Comparison of ENCODE assay signal across 8 cellular contexts in the genomic region with DNA sequence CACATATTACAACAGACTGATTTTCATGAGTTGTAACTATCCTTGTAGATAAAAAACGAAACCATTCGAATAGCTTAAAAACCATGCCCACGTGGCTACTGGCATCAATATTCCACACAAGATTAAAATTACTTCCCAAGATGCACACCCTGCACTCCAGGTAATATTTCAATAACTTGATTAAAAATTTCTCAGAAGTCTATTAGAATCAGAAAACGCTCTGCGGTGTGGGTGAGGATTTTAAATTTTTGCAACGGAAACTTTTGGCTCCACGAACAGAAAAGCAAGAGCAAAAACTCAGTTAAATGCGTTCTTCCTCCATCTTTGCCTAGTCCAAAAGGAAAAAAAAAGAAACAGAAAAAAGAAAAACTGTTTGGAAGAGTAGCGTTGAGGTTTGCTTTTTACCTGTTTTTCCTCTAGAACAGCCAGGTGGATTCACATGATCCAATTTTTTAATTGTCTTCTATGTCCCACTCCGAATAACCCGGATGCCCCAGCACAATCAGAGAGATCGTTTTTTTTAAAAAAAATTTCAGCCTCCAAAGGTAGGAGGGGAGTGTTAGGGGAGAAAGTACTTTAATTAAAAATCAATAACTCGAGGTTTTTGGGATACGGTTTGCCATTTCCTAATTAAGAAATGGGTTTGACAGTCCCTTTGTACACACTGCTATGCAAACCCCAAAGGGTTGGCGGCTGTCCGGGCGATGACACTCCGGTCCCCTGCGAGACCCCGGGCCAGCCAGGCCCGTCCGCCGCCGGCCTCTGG. TPM values are rescaled to one million over a fixed set of nuclear protein-coding genes. Genes with fewer than 3 reads are reported as not detected.
DNase-seq lines count a peak whose midpoint lies in the region; ATAC-seq, FAIRE-seq and TF ChIP-seq lines count a peak whose summit lies in the region.

No MANE protein-coding gene starts in this region.

- no peaks in the 10 kb centered on the region for H4K20me1 ChIP-seq in OCI-LY7 (ENCODE audit: insufficient read depth, low read length)

- FAIRE-seq in RCC 7860 (lab: Jason Lieb, UNC), result no peak
- no peak for FAIRE-seq in GM12891 (lab: Jason Lieb, UNC)

- CTCF ChIA-PET in OCI-LY7 (lab: Charles Lee; ENCODE audit: unreplicated experiment), result interaction anchor here (0.6 kb wide), 1 partner anchor 30 kb away, joined by 3 read pairs; no protein-coding TSS in a partner anchor

- H3K27ac Mint-ChIP-seq in effector memory CD8-positive, alpha-beta T cell, result peak overlapping the region; percentile 96 to 99
- H3K27ac Mint-ChIP-seq in natural killer cell, result peak overlapping the region; percentile 97 to 98

- intact Hi-C loops in OCI-LY7 (cut with micrococcal nuclease; ENCODE audit: unreplicated experiment), result loop anchor here (1.0 to 10.0 kb wide), 4 partner anchors 140 to 960 kb away; a partner anchor contains a TSS
- intact Hi-C loops in natural killer cell (cut with micrococcal nuclease), result loop anchor here (1.0 to 5.0 kb wide), 2 partner anchors 35 to 178 kb away; a partner anchor contains a TSS

- peak overlapping the region; percentile 80 for H3K27ac ChIP-seq in OCI-LY7 (ENCODE audit: low read depth, low read length, poor library complexity, severe bottlenecking)

- H2AFZ ChIP-seq in OCI-LY7 (ENCODE audit: low read length), result peak overlapping the region; percentile 86

- no peaks in the 10 kb centered on the region for H3K9me2 ChIP-seq in OCI-LY7 (ENCODE audit: insufficient read depth, low read length)

- H3K4me3 ChIP-seq in GM12864 (ENCODE audit: low read depth, low read length) (peak overlapping the region; percentile 98), OCI-LY7 (ENCODE audit: low read depth, low read length, poor library complexity, severe bottlenecking) (peak overlapping the region; percentile 98)

- peak overlapping the region; percentile 84 to 94 for H3K4me3 Mint-ChIP-seq in effector memory CD8-positive, alpha-beta T cell
- H3K4me3 Mint-ChIP-seq in natural killer cell, result peak overlapping the region; percentile 93

- ATAC-seq in effector memory CD8-positive, alpha-beta T cell (replicated peaks), result no peak
- ATAC-seq in natural killer cell, result no peak

- H3K9me3 Mint-ChIP-seq in effector memory CD8-positive, alpha-beta T cell, result no peaks in the 10 kb centered on the region
- no peaks in the 10 kb centered on the region for H3K9me3 Mint-ChIP-seq in natural killer cell

- H3K9me3 ChIP-seq in OCI-LY7 (ENCODE audit: low read length), result no peaks in the 10 kb centered on the region

- H3K79me2 ChIP-seq in OCI-LY7 (ENCODE audit: insufficient read depth, low read depth, low read length), result peaks cover 53% of the 10 kb centered on the region

- POLR2A ChIA-PET in OCI-LY7 (lab: Charles Lee), result interaction anchor here (0.6 to 1.1 kb wide), 6 partner anchors 13 to 227 kb away, joined by 3 to 5 read pairs (median 4); no protein-coding TSS in a partner anchor

- no peaks in the 10 kb centered on the region for H3K36me3 ChIP-seq in OCI-LY7 (ENCODE audit: insufficient read depth, low read length)

- H3K4me1 ChIP-seq in OCI-LY7 (ENCODE audit: insufficient read depth, low read length, poor library complexity, severe bottlenecking), result peaks cover 38% of the 10 kb centered on the region

- TF ChIP-seq POLR2A in GM12891 (IDR thresholded peaks at IDR 0.05; ENCODE audit: low read depth, low read length), result no peak; the same call in none of the 2 replicates

- peaks cover 18% of the 10 kb centered on the region for H3K36me3 Mint-ChIP-seq in effector memory CD8-positive, alpha-beta T cell (ENCODE audit: insufficient read depth)
- H3K36me3 Mint-ChIP-seq in natural killer cell, result no peaks in the 10 kb centered on the region

- peaks cover 23 to 42% of the 10 kb centered on the region in 2 donors for H3K4me1 Mint-ChIP-seq in effector memory CD8-positive, alpha-beta T cell (ENCODE audit: low read depth in 2 of 2)
- peaks cover 51% of the 10 kb centered on the region in 2 donors for H3K4me1 Mint-ChIP-seq in natural killer cell

- DNase-seq in GM12864 (ENCODE audit: low read depth) (no peak), OCI-LY7 (ENCODE audit: low spot score) (peak; percentile 18), natural killer cell (no peak), foreskin melanocyte (no peak), RCC 7860 (ENCODE audit: low spot score) (no peak), ecto neural progenitor cell (ENCODE audit: low spot score) (no peak), GM12891 (ENCODE audit: insufficient read length, low spot score) (no peak)
- no peak for DNase-seq in effector memory CD8-positive, alpha-beta T cell

- no peak for TF ChIP-seq CTCF in GM12864 (IDR thresholded peaks at IDR 0.05; ENCODE audit: low read depth, low read length, missing control alignments)
- no peak for TF ChIP-seq CTCF in OCI-LY7 (conservative IDR thresholded peaks at IDR 0.05; ENCODE audit: low read length)
- TF ChIP-seq CTCF in natural killer cell (IDR thresholded peaks at IDR 0.05), result no peak

- peak overlapping the region; percentile 95 for H3K4me2 ChIP-seq in OCI-LY7 (ENCODE audit: low read length)

- TSS peak; percentile 91 for BruUV-seq in OCI-LY7 (replicated peaks; lab: Mats Ljungman, UMichigan)

- H3K27me3 Mint-ChIP-seq in effector memory CD8-positive, alpha-beta T cell, result no peaks in the 10 kb centered on the region
- H3K27me3 Mint-ChIP-seq in natural killer cell (ENCODE audit: low read depth in 2 of 2), result no peaks in the 10 kb centered on the region

TF ChIP-seq in GM12891, 5 proteins besides CTCF, POLR2A, EP300 and RAD21:
- TF ChIP-seq POU2F2 (IDR thresholded peaks at IDR 0.05; ENCODE audit: low read depth, low read length) (no peak), POLR2AphosphoS5 (IDR thresholded peaks at IDR 0.05; ENCODE audit: low read depth, low read length) (no peak), PAX5 (IDR thresholded peaks at IDR 0.05; ENCODE audit: insufficient read depth, low read length, severe bottlenecking) (no peak), TAF1 (IDR thresholded peaks at IDR 0.05; ENCODE audit: low read depth, low read length) (no peak), SPI1 (IDR thresholded peaks at IDR 0.05; ENCODE audit: low read depth, low read length) (no peak)

RNA-seq across cellular contexts. Expression of a gene that starts 0.7 kb away (rescaled TPM):
- total RNA-seq in OCI-LY7 (2014; rRNA removed; shearing (Covaris generic)), result 6.7 and 9.9 TPM in 2 replicates
- 26.0 and 29.7 TPM in 2 replicates for total RNA-seq in OCI-LY7 (2022)
- total RNA-seq in natural killer cell, result 10 to 100 TPM; 70.0 to 73.6 (median 70.6) TPM
- 4.7 TPM for polyA plus RNA-seq in GM12891 (2012; ENCODE audit: low read depth, missing spikeins)
